13 cellular contexts compared by ENCODE assay signal in genomic region chr2:60104514-60105501, GRCh38.
DNase-seq lines count a peak whose midpoint lies in the region; ATAC-seq and TF ChIP-seq lines count a peak whose summit lies in the region.
"Had no signal": no experiment of that assay in that cellular context is flagged by ENCODE, and none has a peak within 500 bp of the region (broad histone marks: within the 10 kb centered on the region; RNA-seq: fewer than 3 reads in every experiment).

No MANE protein-coding gene starts in this region.

- H3K9me3 ChIP-seq in skeletal muscle satellite cell (replicated peaks; ENCODE audit: low read length), result peaks cover 3% of the 10 kb centered on the region
- H3K9me3 ChIP-seq: thoracic aorta had no signal

- peak overlapping the region; percentile 39 for H3K4me3 ChIP-seq in skeletal muscle satellite cell (ENCODE audit: low read length)
- H3K4me3 ChIP-seq: dorsolateral prefrontal cortex, thoracic aorta had no signal

- no peaks in the 10 kb centered on the region for H3K27me3 ChIP-seq in skeletal muscle satellite cell (ENCODE audit: control insufficient read depth, insufficient read depth, low read length)
- H3K27me3 ChIP-seq: dorsolateral prefrontal cortex had no signal

- no peaks in the 10 kb centered on the region for H3K4me1 ChIP-seq in skeletal muscle satellite cell (ENCODE audit: control insufficient read depth, insufficient read depth, low read length)

- no peak for DNase-seq in NCI-H1694 treated with DMSO at 0.1 percent for 48 hours (lab: John Stamatoyannopoulos, UW)
- no peak for DNase-seq in GM10266 (ENCODE audit: extremely low spot score)
- no peak for DNase-seq in NCI-H2107 treated with DMSO at 0.1 percent for 48 hours (lab: John Stamatoyannopoulos, UW; ENCODE audit: unreplicated experiment)
- DNase-seq in effector CD4-positive, alpha-beta T cell, result no peak
- DNase-seq: activated CD4-positive, CD25-positive, alpha-beta regulatory T cell treated with anti-CD3 and anti-CD28 coated beads, Interleukin-2, amount 50 U/mL, for 72 hours; NCI-H748 treated with DMSO at 0.1 percent for 48 hours had no signal

- H3K9ac ChIP-seq in skeletal muscle satellite cell (ENCODE audit: low read depth, low read length), result no peak overlapping the region

- peak; percentile 73 for ATAC-seq in GM18907 (IDR thresholded peaks at IDR 0.05; ENCODE audit: unreplicated experiment)
- ATAC-seq in HG03097 (IDR thresholded peaks at IDR 0.05; ENCODE audit: low FRiP score, unreplicated experiment), result peak; percentile 81
- ATAC-seq: sciatic nerve had no signal

- no peak overlapping the region for H3K27ac Mint-ChIP-seq in T-helper 1 cell treated with Interleukin-12 subunit alpha and Interleukin-12 subunit beta and Interleukin-4 antibody, amounts not matched to agents 30 μg/mL and 1 μg/mL, for 36 hours

- H3K27me3 Mint-ChIP-seq in T-helper 1 cell treated with Interleukin-12 subunit alpha and Interleukin-12 subunit beta and Interleukin-4 antibody, amounts not matched to agents 30 μg/mL and 1 μg/mL, for 36 hours (ENCODE audit: low read depth), result no peaks in the 10 kb centered on the region

- TF ChIP-seq CTCF in GM10266 (IDR thresholded peaks at IDR 0.05; ENCODE audit: control insufficient read depth, insufficient read depth, low read depth, missing control alignments), result no peak

- no peaks in the 10 kb centered on the region for H3K36me3 Mint-ChIP-seq in T-helper 1 cell treated with Interleukin-12 subunit alpha and Interleukin-12 subunit beta and Interleukin-4 antibody, amounts not matched to agents 30 μg/mL and 1 μg/mL, for 36 hours (ENCODE audit: low read depth)

- H3K4me2 ChIP-seq in skeletal muscle satellite cell (ENCODE audit: low read length), result no peak overlapping the region

- no peaks in the 10 kb centered on the region for H3K9me3 Mint-ChIP-seq in T-helper 1 cell treated with Interleukin-12 subunit alpha and Interleukin-12 subunit beta and Interleukin-4 antibody, amounts not matched to agents 30 μg/mL and 1 μg/mL, for 36 hours

- peak overlapping the region; percentile 35 for H3K4me3 Mint-ChIP-seq in T-helper 1 cell treated with Interleukin-12 subunit alpha and Interleukin-12 subunit beta and Interleukin-4 antibody, amounts not matched to agents 30 μg/mL and 1 μg/mL, for 36 hours

- peaks cover 11% of the 10 kb centered on the region for H3K4me1 Mint-ChIP-seq in T-helper 1 cell treated with Interleukin-12 subunit alpha and Interleukin-12 subunit beta and Interleukin-4 antibody, amounts not matched to agents 30 μg/mL and 1 μg/mL, for 36 hours (ENCODE audit: low read depth)

- no peaks in the 10 kb centered on the region for H3K36me3 ChIP-seq in skeletal muscle satellite cell (ENCODE audit: insufficient read depth, low read length)
- H3K36me3 ChIP-seq: thoracic aorta had no signal
